Comparison of ENCODE assay signal across 1 cellular context in the genomic region with DNA sequence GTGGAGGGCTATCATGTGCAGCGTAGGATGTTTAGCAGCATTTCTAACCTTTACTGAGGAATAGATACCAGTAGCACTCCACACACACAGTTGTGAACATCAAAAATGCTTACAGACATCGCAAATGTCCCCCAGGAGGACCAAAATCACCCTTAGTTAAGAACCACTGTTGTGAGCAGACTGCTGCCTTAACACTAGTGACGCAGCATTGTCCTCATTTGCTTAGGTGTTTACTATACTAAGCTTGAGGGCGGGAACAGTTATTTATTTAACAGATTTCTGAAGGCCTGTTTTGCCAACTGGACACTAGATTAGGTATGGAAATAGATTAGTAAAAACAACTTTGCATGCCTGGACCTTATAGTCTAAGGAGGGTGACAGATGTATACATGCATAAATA.
TF ChIP-seq lines count a peak whose summit lies in the region.

No MANE protein-coding gene starts in this region.

TF ChIP-seq in WTC11, 78 proteins besides CTCF, POLR2A, EP300 and RAD21:
- TF ChIP-seq GTF2I (CRISPR knock-in tag; conservative IDR thresholded peaks at IDR 0.05) (no peak), ZNF512 (CRISPR knock-in tag; IDR thresholded peaks at IDR 0.05; ENCODE audit: borderline replicate concordance) (no peak), ZBTB21 (CRISPR knock-in tag; IDR thresholded peaks at IDR 0.05; ENCODE audit: borderline replicate concordance) (no peak)
- TF ChIP-seq, protein P1, sequence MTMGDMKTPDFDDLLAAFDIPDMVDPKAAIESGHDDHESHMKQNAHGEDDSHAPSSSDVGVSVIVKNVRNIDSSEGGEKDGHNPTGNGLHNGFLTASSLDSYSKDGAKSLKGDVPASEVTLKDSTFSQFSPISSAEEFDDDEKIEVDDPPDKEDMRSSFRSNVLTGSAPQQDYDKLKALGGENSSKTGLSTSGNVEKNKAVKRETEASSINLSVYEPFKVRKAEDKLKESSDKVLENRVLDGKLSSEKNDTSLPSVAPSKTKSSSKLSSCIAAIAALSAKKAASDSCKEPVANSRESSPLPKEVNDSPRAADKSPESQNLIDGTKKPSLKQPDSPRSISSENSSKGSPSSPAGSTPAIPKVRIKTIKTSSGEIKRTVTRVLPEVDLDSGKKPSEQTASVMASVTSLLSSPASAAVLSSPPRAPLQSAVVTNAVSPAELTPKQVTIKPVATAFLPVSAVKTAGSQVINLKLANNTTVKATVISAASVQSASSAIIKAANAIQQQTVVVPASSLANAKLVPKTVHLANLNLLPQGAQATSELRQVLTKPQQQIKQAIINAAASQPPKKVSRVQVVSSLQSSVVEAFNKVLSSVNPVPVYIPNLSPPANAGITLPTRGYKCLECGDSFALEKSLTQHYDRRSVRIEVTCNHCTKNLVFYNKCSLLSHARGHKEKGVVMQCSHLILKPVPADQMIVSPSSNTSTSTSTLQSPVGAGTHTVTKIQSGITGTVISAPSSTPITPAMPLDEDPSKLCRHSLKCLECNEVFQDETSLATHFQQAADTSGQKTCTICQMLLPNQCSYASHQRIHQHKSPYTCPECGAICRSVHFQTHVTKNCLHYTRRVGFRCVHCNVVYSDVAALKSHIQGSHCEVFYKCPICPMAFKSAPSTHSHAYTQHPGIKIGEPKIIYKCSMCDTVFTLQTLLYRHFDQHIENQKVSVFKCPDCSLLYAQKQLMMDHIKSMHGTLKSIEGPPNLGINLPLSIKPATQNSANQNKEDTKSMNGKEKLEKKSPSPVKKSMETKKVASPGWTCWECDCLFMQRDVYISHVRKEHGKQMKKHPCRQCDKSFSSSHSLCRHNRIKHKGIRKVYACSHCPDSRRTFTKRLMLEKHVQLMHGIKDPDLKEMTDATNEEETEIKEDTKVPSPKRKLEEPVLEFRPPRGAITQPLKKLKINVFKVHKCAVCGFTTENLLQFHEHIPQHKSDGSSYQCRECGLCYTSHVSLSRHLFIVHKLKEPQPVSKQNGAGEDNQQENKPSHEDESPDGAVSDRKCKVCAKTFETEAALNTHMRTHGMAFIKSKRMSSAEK (CRISPR knock-in tag; IDR thresholded peaks at IDR 0.05; ENCODE audit: borderline replicate concordance) = no peak
